Comparison of ENCODE assay signal across 29 cellular contexts in genomic region chr19:47490847-47491246, GRCh38. TPM values are rescaled to one million over a fixed set of nuclear protein-coding genes. Genes with fewer than 3 reads are reported as not detected.
DNase-seq lines count a peak whose midpoint lies in the region; ATAC-seq, FAIRE-seq and TF ChIP-seq lines count a peak whose summit lies in the region.
"Had no signal": no experiment of that assay in that cellular context is flagged by ENCODE, and none has a peak within 500 bp of the region (broad histone marks: within the 10 kb centered on the region; RNA-seq: fewer than 3 reads in every experiment).

No MANE protein-coding gene starts in this region.

- no peak overlapping the region for H2BK5ac ChIP-seq in IMR-90 (ENCODE audit: low read depth, low read length, poor library complexity, severe bottlenecking)

- H2AK5ac ChIP-seq in IMR-90 (ENCODE audit: low read depth, low read length): no peak overlapping the region

- H3K4ac ChIP-seq in IMR-90 (ENCODE audit: low read depth, low read length): no peak overlapping the region

- dilution Hi-C loops in IMR-90 (cut with HindIII; ENCODE audit: low sequenced_read_pairs, unreplicated experiment): no loop called here

- no peaks in the 10 kb centered on the region for H3K27me3 Mint-ChIP-seq in CD4-positive, alpha-beta T cell
- H3K27me3 Mint-ChIP-seq: activated CD4-positive, alpha-beta memory T cell treated with anti-CD3 and anti-CD28 coated beads for 36 hours; brain; IgD-negative memory B cell; naive thymus-derived CD8-positive, alpha-beta T cell; T-cell had no signal

- H2BK15ac ChIP-seq in IMR-90 (ENCODE audit: low read depth, low read length): no peak overlapping the region

- BruUV-seq in IMR-90 (replicated peaks; lab: Mats Ljungman, UMichigan): no TSS peak

- no peak overlapping the region for H2BK120ac ChIP-seq in IMR-90 (ENCODE audit: low read depth, low read length)

- in situ Hi-C loops in IMR-90 (cut with MboI; ENCODE audit: low sequenced_read_pairs): no loop called here

- TF ChIP-seq RAD21 in IMR-90 (IDR thresholded peaks at IDR 0.05; ENCODE audit: low read length): no peak

- H3K36me3 ChIP-seq in IMR-90 (ENCODE audit: control insufficient read depth, insufficient read depth, low read length) (peaks cover 46% of the 10 kb centered on the region), prostate gland (peaks cover 4 to 21% of the 10 kb centered on the region in 2 donors)

- peaks cover 6% of the 10 kb centered on the region; the same call in 1 of the 2 replicates for H4K20me1 ChIP-seq in IMR-90 (ENCODE audit: insufficient read depth, low read length)

- CTCF ChIA-PET in CD4-positive, alpha-beta T cell (lab: Charles Lee): no interaction called here
- CTCF ChIA-PET in IMR-90 (lab: Yijun Ruan, JAX): no interaction called here

- H3K27ac ChIP-seq in CD4-positive, alpha-beta T cell (ENCODE audit: low read depth, low read length): no peak overlapping the region
- no peak overlapping the region for H3K27ac ChIP-seq in IMR-90 (ENCODE audit: insufficient read depth, low read length)
- peak overlapping the region; percentile 47 for H3K27ac ChIP-seq in angular gyrus (ENCODE audit: low read depth, low read length)
- H3K27ac ChIP-seq in prostate gland: peak overlapping the region; percentile 18 to 37
- H3K27ac ChIP-seq: hepatocyte, lower lobe of right lung, suprapubic skin had no signal

- peak overlapping the region; percentile 21 for H2AFZ ChIP-seq in IMR-90 (replicated peaks; ENCODE audit: low read length, poor library complexity)
- H2AFZ ChIP-seq: hepatocyte had no signal

- H3K9me1 ChIP-seq in IMR-90 (ENCODE audit: insufficient read depth, low read length): peaks cover 6% of the 10 kb centered on the region; the same call in 1 of the 2 replicates

- intact Hi-C loops in CD4-positive, alpha-beta T cell (cut with DNase I, micrococcal nuclease): no loop called here
- intact Hi-C loops in IMR-90 (cut with micrococcal nuclease) (no loop called here), prostate gland (cut with DNase I) (no loop called here)

- no peak overlapping the region for H4K5ac ChIP-seq in IMR-90 (ENCODE audit: low read depth, low read length)

- H3K4me1 Mint-ChIP-seq in CD4-positive, alpha-beta T cell (ENCODE audit: low read depth): peaks cover 19% of the 10 kb centered on the region

- H3K9me3 ChIP-seq in CD4-positive, alpha-beta T cell (ENCODE audit: control insufficient read depth, low read length): no peaks in the 10 kb centered on the region
- H3K9me3 ChIP-seq in IMR-90 (ENCODE audit: control insufficient read depth, insufficient read depth, low read length) (no peaks in the 10 kb centered on the region), prostate gland (no peaks in the 10 kb centered on the region)
- H3K9me3 ChIP-seq: adrenal gland, lower lobe of right lung, suprapubic skin had no signal

- no peak for ATAC-seq in CD4-positive, alpha-beta T cell (ENCODE audit: poor library complexity)
- no peak for ATAC-seq in IMR-90 (ENCODE audit: low read depth)
- no peak for ATAC-seq in HG03095 (IDR thresholded peaks at IDR 0.05; ENCODE audit: unreplicated experiment)
- no peak for ATAC-seq in HG03565 (IDR thresholded peaks at IDR 0.05; ENCODE audit: unreplicated experiment)
- ATAC-seq: lower lobe of right lung, T-cell had no signal

- no peak for DNase-seq in CD4-positive, alpha-beta T cell
- DNase-seq in IMR-90 (no peak), prostate gland (ENCODE audit: low spot score) (no peak), D721Med (ENCODE audit: insufficient read length, low spot score) (no peak)
- DNase-seq: activated CD4-positive, alpha-beta memory T cell treated with anti-CD3 and anti-CD28 coated beads for 36 hours; activated CD4-positive, CD25-positive, alpha-beta regulatory T cell treated with anti-CD3 and anti-CD28 coated beads, Interleukin-2, amount 50 U/mL, for 72 hours; activated CD8-positive, alpha-beta memory T cell treated with anti-CD3 and anti-CD28 coated beads, Interleukin-2, amount 50 U/mL, for 48 hours; activated naive CD4-positive, alpha-beta T cell treated with anti-CD3 and anti-CD28 coated beads for 36 hours; adrenal gland; effector CD4-positive, alpha-beta T cell; HCEC 1CT; kidney glomerular epithelial cell; lower lobe of right lung; naive thymus-derived CD8-positive, alpha-beta T cell; NCI-H1048; NCI-H1694; NCI-H446; occipital lobe; stimulated activated naive CD4-positive, alpha-beta T cell; T-cell had no signal

- no peaks in the 10 kb centered on the region for H3K27me3 ChIP-seq in CD4-positive, alpha-beta T cell (ENCODE audit: control insufficient read depth, insufficient read depth, low read length)
- no peaks in the 10 kb centered on the region for H3K27me3 ChIP-seq in IMR-90 (ENCODE audit: control insufficient read depth, insufficient read depth, low read length)
- no peaks in the 10 kb centered on the region for H3K27me3 ChIP-seq in prostate gland (replicated peaks; ENCODE audit: insufficient read depth)
- H3K27me3 ChIP-seq: adrenal gland, hepatocyte, suprapubic skin had no signal

- no peak overlapping the region for H3K14ac ChIP-seq in IMR-90 (replicated peaks; ENCODE audit: low read depth, low read length)

- TF ChIP-seq POLR2A in IMR-90 (IDR thresholded peaks at IDR 0.05; ENCODE audit: low read depth, low read length): no peak
- TF ChIP-seq POLR2A in prostate gland (IDR thresholded peaks at IDR 0.05): no peak

- H4K8ac ChIP-seq in IMR-90 (ENCODE audit: low read depth in 2 of 2, low read length in 2 of 2): no peak overlapping the region

- no peak overlapping the region for H3K4me2 ChIP-seq in IMR-90 (ENCODE audit: low read depth, low read length)
- H3K4me2 ChIP-seq: hepatocyte had no signal

- no peak overlapping the region for H2BK20ac ChIP-seq in IMR-90 (ENCODE audit: low read depth, low read length)

- H3K9me3 Mint-ChIP-seq in CD4-positive, alpha-beta T cell: no peaks in the 10 kb centered on the region
- H3K9me3 Mint-ChIP-seq: activated CD4-positive, alpha-beta memory T cell treated with anti-CD3 and anti-CD28 coated beads for 36 hours; activated naive CD4-positive, alpha-beta T cell treated with anti-CD3 and anti-CD28 coated beads for 36 hours; activated T-helper 1 cell treated with anti-CD3 and anti-CD28 coated beads, Interleukin-12 subunit alpha, Interleukin-12 subunit beta, Interleukin-2, Interleukin-4 antibody, amounts not matched to agents 30 ng/mL and 10 ng/mL and 1 ng/mL, durations not matched to agents 14 hours and 24 hours and 36 hours; brain; IgD-negative memory B cell; naive thymus-derived CD8-positive, alpha-beta T cell; T-cell had no signal

- no peak overlapping the region for H3K56ac ChIP-seq in IMR-90 (ENCODE audit: extremely low read depth, insufficient read depth, low read length)

- peak overlapping the region; percentile 5 for H2AK9ac ChIP-seq in IMR-90 (replicated peaks; ENCODE audit: low read depth, low read length, poor library complexity)

- POLR2A ChIA-PET in CD4-positive, alpha-beta T cell (lab: Charles Lee): no interaction called here
- POLR2A ChIA-PET in IMR-90 (lab: Charles Lee; ENCODE audit: unreplicated experiment): no interaction called here

- no peak overlapping the region for H3K4me3 Mint-ChIP-seq in CD4-positive, alpha-beta T cell
- H3K4me3 Mint-ChIP-seq: activated CD4-positive, alpha-beta memory T cell treated with anti-CD3 and anti-CD28 coated beads for 36 hours; activated naive CD4-positive, alpha-beta T cell treated with anti-CD3 and anti-CD28 coated beads for 36 hours; activated T-helper 1 cell treated with anti-CD3 and anti-CD28 coated beads, Interleukin-12 subunit alpha, Interleukin-12 subunit beta, Interleukin-2, Interleukin-4 antibody, amounts not matched to agents 30 ng/mL and 10 ng/mL and 1 ng/mL, durations not matched to agents 14 hours and 24 hours and 36 hours; brain; IgD-negative memory B cell; naive thymus-derived CD8-positive, alpha-beta T cell; T-cell had no signal

- TF ChIP-seq CTCF in CD4-positive, alpha-beta T cell (IDR thresholded peaks at IDR 0.05): no peak
- TF ChIP-seq CTCF in IMR-90 (conservative IDR thresholded peaks at IDR 0.05; ENCODE audit: low read depth, low read length): no peak
- no peak for TF ChIP-seq CTCF in prostate gland (IDR thresholded peaks at IDR 0.05)
- TF ChIP-seq CTCF in D721Med (IDR thresholded peaks at IDR 0.05; ENCODE audit: insufficient read depth, missing control alignments): no peak

- FAIRE-seq in D721Med (lab: Jason Lieb, UNC): no peak

- WGBS in IMR-90 (ENCODE audit: extremely low coverage in 2 of 2, insufficient read length in 1 of 2), 2 experiments: 80% methylated on average over 1 of the region's 3 CpGs; no CpG with 5 or more reads in 1 of the 2 experiments
- WGBS in prostate gland: 58% methylated on average over 3 of the region's 3 CpGs

- H4K91ac ChIP-seq in IMR-90 (ENCODE audit: insufficient read depth, low read depth, low read length): no peak overlapping the region

- no peak overlapping the region for H3K18ac ChIP-seq in IMR-90 (ENCODE audit: low read depth, low read length)

- no peak overlapping the region for H3K9ac ChIP-seq in IMR-90 (ENCODE audit: low read depth, low read length)

- peak overlapping the region; percentile 39 for H3K27ac Mint-ChIP-seq in CD4-positive, alpha-beta T cell
- H3K27ac Mint-ChIP-seq: activated CD4-positive, alpha-beta memory T cell treated with anti-CD3 and anti-CD28 coated beads for 36 hours; activated naive CD4-positive, alpha-beta T cell treated with anti-CD3 and anti-CD28 coated beads for 36 hours had no signal

- H3K4me1 ChIP-seq in IMR-90 (ENCODE audit: control insufficient read depth, insufficient read depth, low read length) (no peaks in the 10 kb centered on the region), prostate gland (replicated peaks) (no peaks in the 10 kb centered on the region)
- H3K4me1 ChIP-seq: adrenal gland, lower lobe of right lung, suprapubic skin had no signal

- H3K36me3 Mint-ChIP-seq in CD4-positive, alpha-beta T cell (ENCODE audit: low read depth): peaks cover 59% of the 10 kb centered on the region
- H3K36me3 Mint-ChIP-seq: activated CD4-positive, alpha-beta memory T cell treated with anti-CD3 and anti-CD28 coated beads for 36 hours had no signal

- H3K79me1 ChIP-seq in IMR-90 (ENCODE audit: low read depth in 1 of 2, low read length in 2 of 2): peaks cover 0 to 7% of the 10 kb centered on the region in 2 experiments; a peak in 2 of 4 replicates

- H3K23ac ChIP-seq in IMR-90 (ENCODE audit: low read depth, low read length): no peak overlapping the region

- H3K4me3 ChIP-seq in IMR-90 (ENCODE audit: insufficient read depth, low read depth, low read length): no peak overlapping the region
- H3K4me3 ChIP-seq in prostate gland: no peak overlapping the region
- H3K4me3 ChIP-seq: adrenal gland, hepatocyte, lower lobe of right lung, suprapubic skin had no signal

RNA-seq across cellular contexts. Expression of gene KPTN, which starts 6.8 kb away (rescaled TPM):
- 1 to 10 TPM; 3.6 to 4.5 TPM for total RNA-seq in CD4-positive, alpha-beta T cell
- total RNA-seq in IMR-90 (2012; rRNA removed) (3.9 and 4.1 TPM in 2 replicates), prostate gland (1 to 10 TPM; 8.8 to 9.0 TPM)
- polyA plus RNA-seq in IMR-90 (2012; rRNA removed): 13.5 and 15.4 TPM in 2 replicates
- 8.7 and 12.4 TPM in 2 replicates for polyA plus RNA-seq in IMR-90 (2012; cell fraction: cytosol; rRNA removed)
- 32.1 and 54.1 TPM in 2 replicates for polyA plus RNA-seq in IMR-90 (2012; cell fraction: nucleus; rRNA removed; ENCODE audit: low replicate concordance)

RNA-seq across cellular contexts. Expression of gene SLC8A2, which starts 19.2 kb away (rescaled TPM):
- total RNA-seq in CD4-positive, alpha-beta T cell: not detected
- total RNA-seq in IMR-90 (2012; rRNA removed): not detected in 2 replicates
- 0.05 and 0.10 TPM in 2 replicates for polyA plus RNA-seq in IMR-90 (2012; rRNA removed)
- polyA plus RNA-seq in IMR-90 (2012; cell fraction: cytosol; rRNA removed): 0.14 TPM in 1 of 2 replicates, not detected in the other
- 0.32 and 0.45 TPM in 2 replicates for polyA plus RNA-seq in IMR-90 (2012; cell fraction: nucleus; rRNA removed; ENCODE audit: low replicate concordance)
- 1 to 10 TPM; 1.3 to 7.7 TPM for total RNA-seq in prostate gland
- total RNA-seq: activated naive CD4-positive, alpha-beta T cell treated with anti-CD3 and anti-CD28 coated beads for 36 hours; activated T-helper 1 cell treated with anti-CD3 and anti-CD28 coated beads, Interleukin-12 subunit alpha, Interleukin-12 subunit beta, Interleukin-2, Interleukin-4 antibody, amounts not matched to agents 30 ng/mL and 10 ng/mL and 1 ng/mL, durations not matched to agents 14 hours and 24 hours and 36 hours; mononuclear cell; T-cell had no signal
- polyA plus RNA-seq: IgD-negative memory B cell had no signal

RNA-seq across cellular contexts. Expression of gene NAPA, which starts 24.0 kb away (rescaled TPM):
- 100 to 1,000 TPM; 135 to 145 TPM for total RNA-seq in CD4-positive, alpha-beta T cell
- total RNA-seq in IMR-90 (2012; rRNA removed) (51.7 and 76.4 TPM in 2 replicates), prostate gland (100 to 1,000 TPM; 263 to 422 TPM)
- polyA plus RNA-seq in IMR-90 (2012; rRNA removed): 126 and 139 TPM in 2 replicates
- 107 and 159 TPM in 2 replicates for polyA plus RNA-seq in IMR-90 (2012; cell fraction: cytosol; rRNA removed)
- polyA plus RNA-seq in IMR-90 (2012; cell fraction: nucleus; rRNA removed; ENCODE audit: low replicate concordance): 81.6 and 139 TPM in 2 replicates

Comparison
In these comparisons a context has a peak if more than half of its experiments do, and no peak if none do; other contexts are left out.
1. H3K27ac ChIP-seq: peak in angular gyrus (single experiment) and prostate gland (2 of 2); none in CD4-positive, alpha-beta T cell (single experiment) and IMR-90 (single experiment).